In genomic region chr15:74543043-74543422, GRCh38 we compare ENCODE assay signal across 11 cellular contexts. TPM values are rescaled to one million over a fixed set of nuclear protein-coding genes. Genes with fewer than 3 reads are reported as not detected.
DNase-seq lines count a peak whose midpoint lies in the region; ATAC-seq and TF ChIP-seq lines count a peak whose summit lies in the region.
"Had no signal": no experiment of that assay in that cellular context is flagged by ENCODE, and none has a peak within 500 bp of the region (broad histone marks: within the 10 kb centered on the region; RNA-seq: fewer than 3 reads in every experiment).

No MANE protein-coding gene starts in this region.

- peak overlapping the region in 10 of 11 experiments; percentile 16 to 99 (median 96); a peak in 12 of 22 replicates for H3K4me2 ChIP-seq in BLaER1 treated with 17β-estradiol and CSF1 and Interleukin-3, amounts not matched to agents 10 nM and 100 nM

- peaks cover 57% of the 10 kb centered on the region for H3K36me3 Mint-ChIP-seq in activated CD8-positive, alpha-beta T cell treated with anti-CD3 and anti-CD28 coated beads for 36 hours (ENCODE audit: low read depth)
- H3K36me3 Mint-ChIP-seq in immature natural killer cell: peaks cover 2 to 7% (median 3%) of the 10 kb centered on the region in 3 donors

- H3K27ac Mint-ChIP-seq in activated CD8-positive, alpha-beta T cell treated with anti-CD3 and anti-CD28 coated beads for 36 hours: peak overlapping the region; percentile 14
- H3K27ac Mint-ChIP-seq in immature natural killer cell: peak overlapping the region; percentile 37 to 98 (median 84)

- H3K9me3 ChIP-seq in BLaER1 treated with 17β-estradiol and CSF1 and Interleukin-3, amounts not matched to agents 10 nM and 100 nM (replicated peaks in 1 of 11): no peaks in the 10 kb centered on the region
- no peaks in the 10 kb centered on the region for H3K9me3 ChIP-seq in body of pancreas
- H3K9me3 ChIP-seq: esophagus muscularis mucosa had no signal

- no peak for TF ChIP-seq POLR2A in body of pancreas (IDR thresholded peaks at IDR 0.05)

- ATAC-seq in activated CD8-positive, alpha-beta T cell treated with anti-CD3 and anti-CD28 coated beads for 36 hours: no peak
- ATAC-seq in body of pancreas: no peak
- ATAC-seq in HG02870 (IDR thresholded peaks at IDR 0.05; ENCODE audit: unreplicated experiment): no peak

- no peak overlapping the region for H3K27ac ChIP-seq in BLaER1 treated with 17β-estradiol and CSF1 and Interleukin-3, amounts not matched to agents 10 nM and 100 nM
- no peak overlapping the region for H3K27ac ChIP-seq in body of pancreas
- H3K27ac ChIP-seq: GM23248 had no signal

- POLR2A ChIA-PET in activated CD8-positive, alpha-beta T cell treated with anti-CD3 and anti-CD28 coated beads for 36 hours (lab: Charles Lee): interaction anchor here (0.9 to 4.7 kb wide), 3 partner anchors 10 to 245 kb away, joined by 3 to 27 read pairs (median 3); partner anchors contain the start of gene CLK3

- peaks cover 49 to 73% (median 62%) of the 10 kb centered on the region in 10 experiments for H3K4me1 ChIP-seq in BLaER1 treated with 17β-estradiol and CSF1 and Interleukin-3, amounts not matched to agents 10 nM and 100 nM
- peaks cover 51% of the 10 kb centered on the region for H3K4me1 ChIP-seq in body of pancreas

- H3K4me3 Mint-ChIP-seq in activated CD8-positive, alpha-beta T cell treated with anti-CD3 and anti-CD28 coated beads for 36 hours: peak overlapping the region; percentile 98
- peak overlapping the region; percentile 60 to 99 (median 94) for H3K4me3 Mint-ChIP-seq in immature natural killer cell

- no peaks in the 10 kb centered on the region for H3K9me3 Mint-ChIP-seq in activated CD8-positive, alpha-beta T cell treated with anti-CD3 and anti-CD28 coated beads for 36 hours
- no peaks in the 10 kb centered on the region for H3K9me3 Mint-ChIP-seq in immature natural killer cell

- H3K4me3 ChIP-seq in BLaER1 treated with 17β-estradiol and CSF1 and Interleukin-3, amounts not matched to agents 10 nM and 100 nM: no peak overlapping the region
- H3K4me3 ChIP-seq in GM12865 (ENCODE audit: low read depth, low read length): peak overlapping the region; percentile 95
- H3K4me3 ChIP-seq in body of pancreas: no peak overlapping the region
- H3K4me3 ChIP-seq: esophagus muscularis mucosa, GM23248 had no signal

- peaks cover 67% of the 10 kb centered on the region for H3K4me1 Mint-ChIP-seq in activated CD8-positive, alpha-beta T cell treated with anti-CD3 and anti-CD28 coated beads for 36 hours (ENCODE audit: low read depth)
- peaks cover 75 to 81% of the 10 kb centered on the region in 2 donors for H3K4me1 Mint-ChIP-seq in immature natural killer cell

- peaks cover 47 to 67% (median 59%) of the 10 kb centered on the region in 11 experiments for H4K20me1 ChIP-seq in BLaER1 treated with 17β-estradiol and CSF1 and Interleukin-3, amounts not matched to agents 10 nM and 100 nM

- 41 to 43% methylated on average over 3 of the region's 3 CpGs for WGBS in body of pancreas, 2 donors

- TF ChIP-seq CTCF in GM12865 (IDR thresholded peaks at IDR 0.05; ENCODE audit: insufficient read depth, low read depth, low read length, missing control alignments) (no peak), body of pancreas (IDR thresholded peaks at IDR 0.05) (no peak)
- no peak for TF ChIP-seq CTCF in activated CD8-positive, alpha-beta T cell treated with anti-CD3 and anti-CD28 coated beads for 36 hours (IDR thresholded peaks at IDR 0.05)

- intact Hi-C loops in activated CD8-positive, alpha-beta T cell treated with anti-CD3 and anti-CD28 coated beads for 36 hours (cut with micrococcal nuclease): loop anchor here (5.0 kb wide), 3 partner anchors 74 to 166 kb away; partner anchors contain the start of gene CLK3
- intact Hi-C loops in body of pancreas (cut with DNase I): loop anchor here (10.0 kb wide), 1 partner anchor 152 kb away; the partner anchor contains the start of gene EDC3

- CTCF ChIA-PET in activated CD8-positive, alpha-beta T cell treated with anti-CD3 and anti-CD28 coated beads for 36 hours (lab: Charles Lee): interaction anchor here (0.6 to 1.8 kb wide), 6 partner anchors 10 to 161 kb away, joined by 3 to 6 read pairs (median 3); no protein-coding TSS in a partner anchor

- H3K36me3 ChIP-seq in BLaER1 treated with 17β-estradiol and CSF1 and Interleukin-3, amounts not matched to agents 10 nM and 100 nM: peaks cover 0 to 23% (median 0%) of the 10 kb centered on the region in 11 experiments; a peak in 6 of 22 replicates
- H3K36me3 ChIP-seq in body of pancreas (replicated peaks in 1 of 2; ENCODE audit: insufficient read depth in 1 of 2, low read depth in 2 of 2): no peaks in the 10 kb centered on the region
- H3K36me3 ChIP-seq: esophagus muscularis mucosa had no signal

- no peaks in the 10 kb centered on the region for H3K27me3 Mint-ChIP-seq in activated CD8-positive, alpha-beta T cell treated with anti-CD3 and anti-CD28 coated beads for 36 hours
- peaks cover 9 to 13% (median 12%) of the 10 kb centered on the region in 3 donors for H3K27me3 Mint-ChIP-seq in immature natural killer cell (ENCODE audit: low read depth in 3 of 3)

- DNase-seq in GM12865 (ENCODE audit: low read depth): peak; percentile 5
- DNase-seq in activated CD8-positive, alpha-beta T cell treated with anti-CD3 and anti-CD28 coated beads for 36 hours: no peak
- no peak for DNase-seq in immature natural killer cell
- no peak for DNase-seq in body of pancreas
- DNase-seq in SHP77 treated with DMSO at 0.1 percent for 48 hours (lab: John Stamatoyannopoulos, UW): no peak
- DNase-seq in dermis blood vessel endothelial cell: no peak
- DNase-seq: GM23248, T-helper 9 cell had no signal

- no peak overlapping the region for H3K9ac ChIP-seq in BLaER1 treated with 17β-estradiol and CSF1 and Interleukin-3, amounts not matched to agents 10 nM and 100 nM
- H3K9ac ChIP-seq: GM23248 had no signal

- peaks cover 16 to 43% (median 25%) of the 10 kb centered on the region in 11 experiments for H3K27me3 ChIP-seq in BLaER1 treated with 17β-estradiol and CSF1 and Interleukin-3, amounts not matched to agents 10 nM and 100 nM
- H3K27me3 ChIP-seq in body of pancreas: no peaks in the 10 kb centered on the region
- H3K27me3 ChIP-seq: esophagus muscularis mucosa had no signal

RNA-seq across cellular contexts. Expression of gene ARID3B, which starts 2.0 kb away (rescaled TPM):
- total RNA-seq in activated CD8-positive, alpha-beta T cell treated with anti-CD3 and anti-CD28 coated beads for 36 hours: 10 to 100 TPM; 35.2 to 36.2 TPM
- 10 to 100 TPM in 1 of 3 donors, 1 to 10 TPM in 2; 3.2 to 17.3 (median 6.6) TPM for polyA plus RNA-seq in immature natural killer cell
- total RNA-seq in body of pancreas (10 to 100 TPM in 1 of 2 donors, 1 to 10 TPM in 1; 2.9 to 22.4 TPM), dermis blood vessel endothelial cell (4.6 and 6.1 TPM in 2 replicates)
